In the genomic region with DNA sequence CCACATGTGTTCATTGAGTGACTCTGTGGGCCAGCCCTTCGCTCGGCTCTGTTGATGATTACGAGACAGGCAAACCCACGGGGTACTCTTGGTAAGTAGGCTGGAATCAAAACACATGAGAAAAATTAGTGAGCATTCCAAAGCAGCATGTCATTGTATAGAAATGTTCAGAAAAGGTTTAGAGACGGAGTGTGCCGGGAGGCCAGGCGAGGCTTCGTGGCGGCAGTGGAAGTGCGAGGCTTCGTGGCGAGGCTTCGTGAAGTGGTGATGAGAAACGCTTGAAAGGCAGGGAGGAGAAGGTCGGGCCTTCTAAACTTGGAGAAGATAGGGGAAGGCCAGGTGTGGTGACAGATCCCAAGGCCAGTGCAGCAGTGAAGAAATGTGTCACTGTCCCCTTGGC, we compare ENCODE assay signal across 23 cellular contexts.
"Had no signal": no experiment of that assay in that cellular context is flagged by ENCODE, and none has a peak within 500 bp of the region (broad histone marks: within the 10 kb centered on the region; RNA-seq: fewer than 3 reads in every experiment).

No MANE protein-coding gene starts in this region.

- H3K4me1 Mint-ChIP-seq: activated naive CD4-positive, alpha-beta T cell treated with anti-CD3 and anti-CD28 coated beads, Interleukin-2, amount 50 U/mL, for 24 hours had no signal

- H3K4me3 Mint-ChIP-seq: activated CD8-positive, alpha-beta T cell treated with anti-CD3 and anti-CD28 coated beads, Interleukin-2, amount 10 ng/mL, durations not matched to agents 7 days and 5 days; activated naive CD4-positive, alpha-beta T cell treated with anti-CD3 and anti-CD28 coated beads, Interleukin-2, amount 50 U/mL, for 24 hours; T-helper 2 cell treated with Interferon-gamma antibody and Interleukin-4, amounts not matched to agents 5 μg/mL and 100 μg/mL, for 36 hours had no signal

- H3K27ac Mint-ChIP-seq: activated CD8-positive, alpha-beta T cell treated with anti-CD3 and anti-CD28 coated beads, Interleukin-2, amount 10 ng/mL, durations not matched to agents 7 days and 5 days; activated naive CD4-positive, alpha-beta T cell treated with anti-CD3 and anti-CD28 coated beads, Interleukin-2, amount 50 U/mL, for 24 hours; T-helper 2 cell treated with Interferon-gamma antibody and Interleukin-4, amounts not matched to agents 5 μg/mL and 100 μg/mL, for 36 hours had no signal

- H3K4me3 ChIP-seq: body of pancreas, MG63, Peyer's patch, SJCRH30 had no signal

- ATAC-seq: activated CD4-positive, CD25-positive, alpha-beta regulatory T cell treated with anti-CD3 and anti-CD28 coated beads, Interleukin-2, amount 50 U/mL, for 24 hours; activated CD8-positive, alpha-beta T cell treated with anti-CD3 and anti-CD28 coated beads, Interleukin-2, amount 10 ng/mL, durations not matched to agents 7 days and 5 days; body of pancreas had no signal

- H3K27me3 Mint-ChIP-seq: activated naive CD4-positive, alpha-beta T cell treated with anti-CD3 and anti-CD28 coated beads, Interleukin-2, amount 50 U/mL, for 24 hours had no signal

- H3K36me3 Mint-ChIP-seq: activated naive CD4-positive, alpha-beta T cell treated with anti-CD3 and anti-CD28 coated beads, Interleukin-2, amount 50 U/mL, for 24 hours had no signal

- DNase-seq: activated CD4-positive, alpha-beta T cell treated with anti-CD3 and anti-CD28 coated beads for 4 hours; activated CD8-positive, alpha-beta memory T cell treated with anti-CD3 and anti-CD28 coated beads, Interleukin-2, amount 50 U/mL, for 48 hours; activated CD8-positive, alpha-beta T cell treated with anti-CD3 and anti-CD28 coated beads, Interleukin-2, amount 10 ng/mL, durations not matched to agents 7 days and 5 days; activated T-cell treated with anti-CD3 and anti-CD28 coated beads, Interleukin-2, amount 50 U/mL, for 1 hour; aorta; body of pancreas; MG63; MV-4-11; NCI-H1092 treated with DMSO at 0.1 percent for 48 hours; NCI-H1417 treated with DMSO at 0.1 percent for 48 hours; NCI-H1694 treated with DMSO at 0.1 percent for 48 hours; NCI-H2081; NCI-H510A treated with DMSO at 0.1 percent for 48 hours; NCI-H69; NK-92 treated with Interleukin-12 subunit alpha and Interleukin-12 subunit beta, amount 100 ng/mL, for 24 hours; Right ventricle myocardium superior; SJCRH30; SK-N-SH; T-helper 1 cell had no signal

- H3K9me3 Mint-ChIP-seq: activated naive CD4-positive, alpha-beta T cell treated with anti-CD3 and anti-CD28 coated beads, Interleukin-2, amount 50 U/mL, for 24 hours; T-helper 2 cell treated with Interferon-gamma antibody and Interleukin-4, amounts not matched to agents 5 μg/mL and 100 μg/mL, for 36 hours had no signal
